1 cellular context compared by ENCODE assay signal in the genomic region with DNA sequence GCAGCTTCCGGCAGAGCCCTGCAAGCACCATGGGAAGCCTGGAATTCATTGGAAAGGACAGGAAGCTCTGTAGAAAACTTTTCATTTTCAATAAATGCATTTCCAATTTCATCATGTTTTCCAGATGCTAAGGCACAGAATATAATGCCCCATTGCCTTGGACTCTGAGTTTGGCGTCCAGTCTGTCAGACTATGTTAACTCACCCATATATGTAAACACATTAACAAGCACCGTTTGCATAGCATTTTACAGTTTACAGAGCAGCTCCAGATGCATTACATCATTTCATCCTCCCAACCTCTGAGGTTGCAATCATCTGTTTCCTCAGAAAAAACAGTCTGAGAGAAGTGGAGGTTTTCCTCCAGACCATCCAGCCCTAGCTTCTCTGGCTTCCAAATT.
TF ChIP-seq lines count a peak whose summit lies in the region.

No MANE protein-coding gene starts in this region.

TF ChIP-seq in HepG2, 621 proteins besides CTCF, POLR2A, EP300 and RAD21 (continued from another document and continues in another):
- TF ChIP-seq ELF4 (CRISPR knock-in tag; IDR thresholded peaks at IDR 0.05; ENCODE audit: borderline replicate concordance) (no peak), SRSF4 (IDR thresholded peaks at IDR 0.05; ENCODE audit: low read depth, low read length, poor library complexity, severe bottlenecking) (no peak), PHF5A (CRISPR knock-in tag; IDR thresholded peaks at IDR 0.05; ENCODE audit: low read depth, unreplicated experiment) (peak; percentile 15), SYNCRIP (IDR thresholded peaks at IDR 0.05; ENCODE audit: insufficient read depth, low read depth, low read length) (no peak), WIZ (CRISPR knock-in tag; IDR thresholded peaks at IDR 0.05) (no peak), FOXK2 (IDR thresholded peaks at IDR 0.05) (peak; percentile 55; the same call in 1 of the 2 replicates), SRSF9 (IDR thresholded peaks at IDR 0.05; ENCODE audit: borderline replicate concordance, insufficient read depth, low read depth, low read length, poor library complexity, severe bottlenecking) (no peak), ZSCAN20 (CRISPR knock-in tag; IDR thresholded peaks at IDR 0.05; ENCODE audit: borderline replicate concordance) (no peak), CBFB (CRISPR knock-in tag; IDR thresholded peaks at IDR 0.05) (no peak), ZNF230 (CRISPR knock-in tag; IDR thresholded peaks at IDR 0.05) (no peak), HCFC1 (IDR thresholded peaks at IDR 0.05; ENCODE audit: low read depth, low read length) (no peak), SUZ12 (IDR thresholded peaks at IDR 0.05; ENCODE audit: low read depth, low read length) (no peak), SOX5 (CRISPR knock-in tag; IDR thresholded peaks at IDR 0.05; ENCODE audit: borderline replicate concordance) (peak; percentile 81), ZNF558 (CRISPR knock-in tag; IDR thresholded peaks at IDR 0.05; ENCODE audit: borderline replicate concordance) (no peak), ZNF468 (CRISPR knock-in tag; IDR thresholded peaks at IDR 0.05) (no peak), ZBTB1 (CRISPR knock-in tag; IDR thresholded peaks at IDR 0.05; ENCODE audit: borderline replicate concordance) (no peak), MAF1 (CRISPR knock-in tag; IDR thresholded peaks at IDR 0.05; ENCODE audit: borderline replicate concordance) (no peak), TOE1 (CRISPR knock-in tag; IDR thresholded peaks at IDR 0.05) (no peak), RFX1 (IDR thresholded peaks at IDR 0.05) (no peak), ARHGAP35 (CRISPR knock-in tag; IDR thresholded peaks at IDR 0.05; ENCODE audit: borderline replicate concordance) (no peak), ARNT2 (CRISPR knock-in tag; IDR thresholded peaks at IDR 0.05; ENCODE audit: low read depth) (no peak), CHCHD3 (CRISPR knock-in tag; IDR thresholded peaks at IDR 0.05) (no peak), ZC3H13 (CRISPR knock-in tag; IDR thresholded peaks at IDR 0.05) (no peak), ZNF557 (CRISPR knock-in tag; IDR thresholded peaks at IDR 0.05) (no peak), BORCS8-MEF2B (CRISPR knock-in tag; IDR thresholded peaks at IDR 0.05) (no peak; the same call in 1 of the 2 replicates), MYC (CRISPR knock-in tag; IDR thresholded peaks at IDR 0.05; ENCODE audit: borderline replicate concordance) (no peak), SP5 (CRISPR knock-in tag; IDR thresholded peaks at IDR 0.05; ENCODE audit: borderline replicate concordance, low read depth) (0 out of 2 replicates have a peak, but pooled peaks have one; percentile 37), HNRNPL (IDR thresholded peaks at IDR 0.05; ENCODE audit: low read depth, low read length) (no peak), ARNT (IDR thresholded peaks at IDR 0.05) (no peak), SMC3 (IDR thresholded peaks at IDR 0.05; ENCODE audit: low read length) (0 out of 2 replicates have a peak, but pooled peaks have one; percentile 5), ZNF354B (CRISPR knock-in tag; IDR thresholded peaks at IDR 0.05) (no peak), NFE2 (CRISPR knock-in tag; IDR thresholded peaks at IDR 0.05) (no peak)
- TF ChIP-seq, protein P1, sequence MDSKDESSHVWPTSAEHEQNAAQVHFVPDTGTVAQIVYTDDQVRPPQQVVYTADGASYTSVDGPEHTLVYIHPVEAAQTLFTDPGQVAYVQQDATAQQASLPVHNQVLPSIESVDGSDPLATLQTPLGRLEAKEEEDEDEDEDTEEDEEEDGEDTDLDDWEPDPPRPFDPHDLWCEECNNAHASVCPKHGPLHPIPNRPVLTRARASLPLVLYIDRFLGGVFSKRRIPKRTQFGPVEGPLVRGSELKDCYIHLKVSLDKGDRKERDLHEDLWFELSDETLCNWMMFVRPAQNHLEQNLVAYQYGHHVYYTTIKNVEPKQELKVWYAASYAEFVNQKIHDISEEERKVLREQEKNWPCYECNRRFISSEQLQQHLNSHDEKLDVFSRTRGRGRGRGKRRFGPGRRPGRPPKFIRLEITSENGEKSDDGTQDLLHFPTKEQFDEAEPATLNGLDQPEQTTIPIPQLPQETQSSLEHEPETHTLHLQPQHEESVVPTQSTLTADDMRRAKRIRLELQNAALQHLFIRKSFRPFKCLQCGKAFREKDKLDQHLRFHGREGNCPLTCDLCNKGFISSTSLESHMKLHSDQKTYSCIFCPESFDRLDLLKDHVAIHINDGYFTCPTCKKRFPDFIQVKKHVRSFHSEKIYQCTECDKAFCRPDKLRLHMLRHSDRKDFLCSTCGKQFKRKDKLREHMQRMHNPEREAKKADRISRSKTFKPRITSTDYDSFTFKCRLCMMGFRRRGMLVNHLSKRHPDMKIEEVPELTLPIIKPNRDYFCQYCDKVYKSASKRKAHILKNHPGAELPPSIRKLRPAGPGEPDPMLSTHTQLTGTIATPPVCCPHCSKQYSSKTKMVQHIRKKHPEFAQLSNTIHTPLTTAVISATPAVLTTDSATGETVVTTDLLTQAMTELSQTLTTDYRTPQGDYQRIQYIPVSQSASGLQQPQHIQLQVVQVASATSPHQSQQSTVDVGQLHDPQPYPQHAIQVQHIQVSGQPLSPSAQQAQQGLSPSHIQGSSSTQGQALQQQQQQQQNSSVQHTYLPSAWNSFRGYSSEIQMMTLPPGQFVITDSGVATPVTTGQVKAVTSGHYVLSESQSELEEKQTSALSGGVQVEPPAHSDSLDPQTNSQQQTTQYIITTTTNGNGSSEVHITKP (CRISPR knock-in tag; IDR thresholded peaks at IDR 0.05; ENCODE audit: low read depth), result no peak
- TF ChIP-seq, protein P2, sequence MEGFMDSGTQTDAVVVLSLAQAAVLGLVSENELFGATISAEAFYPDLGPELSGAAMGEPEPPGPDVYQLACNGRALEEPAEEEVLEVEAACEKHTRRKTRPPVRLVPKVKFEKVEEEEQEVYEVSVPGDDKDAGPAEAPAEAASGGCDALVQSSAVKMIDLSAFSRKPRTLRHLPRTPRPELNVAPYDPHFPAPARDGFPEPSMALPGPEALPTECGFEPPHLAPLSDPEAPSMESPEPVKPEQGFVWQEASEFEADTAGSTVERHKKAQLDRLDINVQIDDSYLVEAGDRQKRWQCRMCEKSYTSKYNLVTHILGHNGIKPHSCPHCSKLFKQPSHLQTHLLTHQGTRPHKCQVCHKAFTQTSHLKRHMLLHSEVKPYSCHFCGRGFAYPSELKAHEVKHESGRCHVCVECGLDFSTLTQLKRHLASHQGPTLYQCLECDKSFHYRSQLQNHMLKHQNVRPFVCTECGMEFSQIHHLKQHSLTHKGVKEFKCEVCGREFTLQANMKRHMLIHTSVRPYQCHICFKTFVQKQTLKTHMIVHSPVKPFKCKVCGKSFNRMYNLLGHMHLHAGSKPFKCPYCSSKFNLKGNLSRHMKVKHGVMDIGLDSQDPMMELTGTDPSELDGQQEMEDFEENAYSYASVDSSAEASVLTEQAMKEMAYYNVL (CRISPR knock-in tag; IDR thresholded peaks at IDR 0.05; ENCODE audit: borderline replicate concordance), result peak; percentile 76; the same call in 1 of the 2 replicates
- TF ChIP-seq, protein P3, sequence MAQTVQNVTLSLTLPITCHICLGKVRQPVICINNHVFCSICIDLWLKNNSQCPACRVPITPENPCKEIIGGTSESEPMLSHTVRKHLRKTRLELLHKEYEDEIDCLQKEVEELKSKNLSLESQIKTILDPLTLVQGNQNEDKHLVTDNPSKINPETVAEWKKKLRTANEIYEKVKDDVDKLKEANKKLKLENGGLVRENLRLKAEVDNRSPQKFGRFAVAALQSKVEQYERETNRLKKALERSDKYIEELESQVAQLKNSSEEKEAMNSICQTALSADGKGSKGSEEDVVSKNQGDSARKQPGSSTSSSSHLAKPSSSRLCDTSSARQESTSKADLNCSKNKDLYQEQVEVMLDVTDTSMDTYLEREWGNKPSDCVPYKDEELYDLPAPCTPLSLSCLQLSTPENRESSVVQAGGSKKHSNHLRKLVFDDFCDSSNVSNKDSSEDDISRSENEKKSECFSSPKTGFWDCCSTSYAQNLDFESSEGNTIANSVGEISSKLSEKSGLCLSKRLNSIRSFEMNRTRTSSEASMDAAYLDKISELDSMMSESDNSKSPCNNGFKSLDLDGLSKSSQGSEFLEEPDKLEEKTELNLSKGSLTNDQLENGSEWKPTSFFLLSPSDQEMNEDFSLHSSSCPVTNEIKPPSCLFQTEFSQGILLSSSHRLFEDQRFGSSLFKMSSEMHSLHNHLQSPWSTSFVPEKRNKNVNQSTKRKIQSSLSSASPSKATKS (CRISPR knock-in tag; IDR thresholded peaks at IDR 0.05), result no peak
- TF ChIP-seq, protein P4, sequence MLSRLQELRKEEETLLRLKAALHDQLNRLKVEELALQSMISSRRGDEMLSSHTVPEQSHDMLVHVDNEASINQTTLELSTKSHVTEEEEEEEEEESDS (CRISPR knock-in tag; IDR thresholded peaks at IDR 0.05; ENCODE audit: borderline replicate concordance), result no peak
- TF ChIP-seq, protein P5, sequence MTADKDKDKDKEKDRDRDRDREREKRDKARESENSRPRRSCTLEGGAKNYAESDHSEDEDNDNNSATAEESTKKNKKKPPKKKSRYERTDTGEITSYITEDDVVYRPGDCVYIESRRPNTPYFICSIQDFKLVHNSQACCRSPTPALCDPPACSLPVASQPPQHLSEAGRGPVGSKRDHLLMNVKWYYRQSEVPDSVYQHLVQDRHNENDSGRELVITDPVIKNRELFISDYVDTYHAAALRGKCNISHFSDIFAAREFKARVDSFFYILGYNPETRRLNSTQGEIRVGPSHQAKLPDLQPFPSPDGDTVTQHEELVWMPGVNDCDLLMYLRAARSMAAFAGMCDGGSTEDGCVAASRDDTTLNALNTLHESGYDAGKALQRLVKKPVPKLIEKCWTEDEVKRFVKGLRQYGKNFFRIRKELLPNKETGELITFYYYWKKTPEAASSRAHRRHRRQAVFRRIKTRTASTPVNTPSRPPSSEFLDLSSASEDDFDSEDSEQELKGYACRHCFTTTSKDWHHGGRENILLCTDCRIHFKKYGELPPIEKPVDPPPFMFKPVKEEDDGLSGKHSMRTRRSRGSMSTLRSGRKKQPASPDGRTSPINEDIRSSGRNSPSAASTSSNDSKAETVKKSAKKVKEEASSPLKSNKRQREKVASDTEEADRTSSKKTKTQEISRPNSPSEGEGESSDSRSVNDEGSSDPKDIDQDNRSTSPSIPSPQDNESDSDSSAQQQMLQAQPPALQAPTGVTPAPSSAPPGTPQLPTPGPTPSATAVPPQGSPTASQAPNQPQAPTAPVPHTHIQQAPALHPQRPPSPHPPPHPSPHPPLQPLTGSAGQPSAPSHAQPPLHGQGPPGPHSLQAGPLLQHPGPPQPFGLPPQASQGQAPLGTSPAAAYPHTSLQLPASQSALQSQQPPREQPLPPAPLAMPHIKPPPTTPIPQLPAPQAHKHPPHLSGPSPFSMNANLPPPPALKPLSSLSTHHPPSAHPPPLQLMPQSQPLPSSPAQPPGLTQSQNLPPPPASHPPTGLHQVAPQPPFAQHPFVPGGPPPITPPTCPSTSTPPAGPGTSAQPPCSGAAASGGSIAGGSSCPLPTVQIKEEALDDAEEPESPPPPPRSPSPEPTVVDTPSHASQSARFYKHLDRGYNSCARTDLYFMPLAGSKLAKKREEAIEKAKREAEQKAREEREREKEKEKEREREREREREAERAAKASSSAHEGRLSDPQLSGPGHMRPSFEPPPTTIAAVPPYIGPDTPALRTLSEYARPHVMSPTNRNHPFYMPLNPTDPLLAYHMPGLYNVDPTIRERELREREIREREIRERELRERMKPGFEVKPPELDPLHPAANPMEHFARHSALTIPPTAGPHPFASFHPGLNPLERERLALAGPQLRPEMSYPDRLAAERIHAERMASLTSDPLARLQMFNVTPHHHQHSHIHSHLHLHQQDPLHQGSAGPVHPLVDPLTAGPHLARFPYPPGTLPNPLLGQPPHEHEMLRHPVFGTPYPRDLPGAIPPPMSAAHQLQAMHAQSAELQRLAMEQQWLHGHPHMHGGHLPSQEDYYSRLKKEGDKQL (CRISPR knock-in tag; IDR thresholded peaks at IDR 0.05; ENCODE audit: low read depth), result no peak
- TF ChIP-seq, protein P6, sequence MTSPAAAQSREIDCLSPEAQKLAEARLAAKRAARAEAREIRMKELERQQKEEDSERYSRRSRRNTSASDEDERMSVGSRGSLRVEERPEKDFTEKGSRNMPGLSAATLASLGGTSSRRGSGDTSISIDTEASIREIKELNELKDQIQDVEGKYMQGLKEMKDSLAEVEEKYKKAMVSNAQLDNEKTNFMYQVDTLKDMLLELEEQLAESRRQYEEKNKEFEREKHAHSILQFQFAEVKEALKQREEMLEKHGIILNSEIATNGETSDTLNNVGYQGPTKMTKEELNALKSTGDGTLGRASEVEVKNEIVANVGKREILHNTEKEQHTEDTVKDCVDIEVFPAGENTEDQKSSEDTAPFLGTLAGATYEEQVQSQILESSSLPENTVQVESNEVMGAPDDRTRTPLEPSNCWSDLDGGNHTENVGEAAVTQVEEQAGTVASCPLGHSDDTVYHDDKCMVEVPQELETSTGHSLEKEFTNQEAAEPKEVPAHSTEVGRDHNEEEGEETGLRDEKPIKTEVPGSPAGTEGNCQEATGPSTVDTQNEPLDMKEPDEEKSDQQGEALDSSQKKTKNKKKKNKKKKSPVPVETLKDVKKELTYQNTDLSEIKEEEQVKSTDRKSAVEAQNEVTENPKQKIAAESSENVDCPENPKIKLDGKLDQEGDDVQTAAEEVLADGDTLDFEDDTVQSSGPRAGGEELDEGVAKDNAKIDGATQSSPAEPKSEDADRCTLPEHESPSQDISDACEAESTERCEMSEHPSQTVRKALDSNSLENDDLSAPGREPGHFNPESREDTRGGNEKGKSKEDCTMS (CRISPR knock-in tag; conservative IDR thresholded peaks at IDR 0.05), result no peak
- TF ChIP-seq, protein P7, sequence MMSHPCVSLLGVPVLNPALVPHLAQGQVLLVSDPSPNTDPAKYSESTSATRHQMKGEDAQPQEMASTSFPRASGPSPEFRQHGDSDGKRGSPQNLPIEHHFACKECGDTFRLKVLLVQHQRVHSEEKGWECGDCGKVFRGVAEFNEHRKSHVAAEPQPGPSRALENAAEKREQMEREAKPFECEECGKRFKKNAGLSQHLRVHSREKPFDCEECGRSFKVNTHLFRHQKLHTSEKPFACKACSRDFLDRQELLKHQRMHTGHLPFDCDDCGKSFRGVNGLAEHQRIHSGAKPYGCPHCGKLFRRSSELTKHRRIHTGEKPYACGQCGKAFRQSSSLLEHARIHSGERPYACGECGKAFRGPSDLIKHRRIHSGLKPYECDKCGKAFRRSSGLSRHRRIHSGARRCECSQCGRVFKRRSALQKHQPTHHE (CRISPR knock-in tag; IDR thresholded peaks at IDR 0.05; ENCODE audit: borderline replicate concordance), result no peak
- TF ChIP-seq, protein P8, sequence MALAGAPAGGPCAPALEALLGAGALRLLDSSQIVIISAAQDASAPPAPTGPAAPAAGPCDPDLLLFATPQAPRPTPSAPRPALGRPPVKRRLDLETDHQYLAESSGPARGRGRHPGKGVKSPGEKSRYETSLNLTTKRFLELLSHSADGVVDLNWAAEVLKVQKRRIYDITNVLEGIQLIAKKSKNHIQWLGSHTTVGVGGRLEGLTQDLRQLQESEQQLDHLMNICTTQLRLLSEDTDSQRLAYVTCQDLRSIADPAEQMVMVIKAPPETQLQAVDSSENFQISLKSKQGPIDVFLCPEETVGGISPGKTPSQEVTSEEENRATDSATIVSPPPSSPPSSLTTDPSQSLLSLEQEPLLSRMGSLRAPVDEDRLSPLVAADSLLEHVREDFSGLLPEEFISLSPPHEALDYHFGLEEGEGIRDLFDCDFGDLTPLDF (CRISPR knock-in tag; IDR thresholded peaks at IDR 0.05), result no peak
- TF ChIP-seq, protein P9, sequence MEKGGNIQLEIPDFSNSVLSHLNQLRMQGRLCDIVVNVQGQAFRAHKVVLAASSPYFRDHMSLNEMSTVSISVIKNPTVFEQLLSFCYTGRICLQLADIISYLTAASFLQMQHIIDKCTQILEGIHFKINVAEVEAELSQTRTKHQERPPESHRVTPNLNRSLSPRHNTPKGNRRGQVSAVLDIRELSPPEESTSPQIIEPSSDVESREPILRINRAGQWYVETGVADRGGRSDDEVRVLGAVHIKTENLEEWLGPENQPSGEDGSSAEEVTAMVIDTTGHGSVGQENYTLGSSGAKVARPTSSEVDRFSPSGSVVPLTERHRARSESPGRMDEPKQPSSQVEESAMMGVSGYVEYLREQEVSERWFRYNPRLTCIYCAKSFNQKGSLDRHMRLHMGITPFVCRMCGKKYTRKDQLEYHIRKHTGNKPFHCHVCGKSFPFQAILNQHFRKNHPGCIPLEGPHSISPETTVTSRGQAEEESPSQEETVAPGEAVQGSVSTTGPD (CRISPR knock-in tag; IDR thresholded peaks at IDR 0.05), result no peak
